1 cellular context compared by ENCODE assay signal in genomic region chr1:119647228-119647733, GRCh38.
TF ChIP-seq lines count a peak whose summit lies in the region.

No MANE protein-coding gene starts in this region.

TF ChIP-seq in K562, 482 proteins besides CTCF, POLR2A, EP300 and RAD21 (continued from another document and continues in another):
- TF ChIP-seq CREB3 (tag; conservative IDR thresholded peaks at IDR 0.05; ENCODE audit: low read depth), result no peak
- TF ChIP-seq HDAC6 (IDR thresholded peaks at IDR 0.05; ENCODE audit: low read depth, low read length), result no peak
- TF ChIP-seq ATF4 (CRISPR knock-in tag; IDR thresholded peaks at IDR 0.05), result no peak
- TF ChIP-seq TSC22D4 (tag; IDR thresholded peaks at IDR 0.05), result no peak
- TF ChIP-seq SNAPC5 (CRISPR knock-in tag; IDR thresholded peaks at IDR 0.05), result no peak
- no peak for TF ChIP-seq BACH1 (tag; IDR thresholded peaks at IDR 0.05)
- TF ChIP-seq ZBTB40 (IDR thresholded peaks at IDR 0.05), result 0 out of 2 replicates have a peak, but pooled peaks have one; percentile 11
- no peak for TF ChIP-seq ZBTB40 (CRISPR knock-in tag; IDR thresholded peaks at IDR 0.05)
- TF ChIP-seq ZSCAN32 (CRISPR knock-in tag; IDR thresholded peaks at IDR 0.05), result no peak
- TF ChIP-seq KHSRP (IDR thresholded peaks at IDR 0.05), result no peak
- TF ChIP-seq ILF3 (IDR thresholded peaks at IDR 0.05; ENCODE audit: borderline replicate concordance), result no peak
- no peak for TF ChIP-seq BCOR (IDR thresholded peaks at IDR 0.05)
- TF ChIP-seq HSF4 (CRISPR knock-in tag; IDR thresholded peaks at IDR 0.05; ENCODE audit: borderline replicate concordance), result no peak
- TF ChIP-seq UBTF (IDR thresholded peaks at IDR 0.05; ENCODE audit: borderline replicate concordance in 1 of 2, low read depth in 2 of 2, low read length in 2 of 2), result peak in 1 of 2 experiments; percentile 27; a peak in 1 of 4 replicates
- no peak for TF ChIP-seq ZNF444 (CRISPR knock-in tag; IDR thresholded peaks at IDR 0.05)
- 0 out of 2 replicates have a peak, but pooled peaks have one; percentile 51 for TF ChIP-seq HMG20B (CRISPR knock-in tag; IDR thresholded peaks at IDR 0.05)
- no peak for TF ChIP-seq HDGF (IDR thresholded peaks at IDR 0.05)
- 0 out of 2 replicates have a peak, but pooled peaks have one; percentile 74 for TF ChIP-seq ZNF717 (CRISPR knock-in tag; IDR thresholded peaks at IDR 0.05)
- TF ChIP-seq ZNF644 (tag; IDR thresholded peaks at IDR 0.05; ENCODE audit: low read depth), result no peak
- no peak for TF ChIP-seq BRCA1 (IDR thresholded peaks at IDR 0.05)
- no peak for TF ChIP-seq BRCA1 (CRISPR knock-in tag; IDR thresholded peaks at IDR 0.05)
- 0 out of 2 replicates have a peak, but pooled peaks have one; percentile 37 for TF ChIP-seq ZBTB9 (CRISPR knock-in tag; IDR thresholded peaks at IDR 0.05)
- no peak for TF ChIP-seq ELF1 (tag; IDR thresholded peaks at IDR 0.05)
- 0 out of 2 replicates have a peak, but pooled peaks have one; percentile 11 for TF ChIP-seq USF1 (CRISPR knock-in tag; IDR thresholded peaks at IDR 0.05)
- TF ChIP-seq KLF1 (tag; IDR thresholded peaks at IDR 0.05), result no peak
- 0 out of 2 replicates have a peak, but pooled peaks have one; percentile 5 for TF ChIP-seq SP1 (CRISPR knock-in tag; IDR thresholded peaks at IDR 0.05)
- peak; percentile 42; the same call in 1 of the 2 replicates for TF ChIP-seq TFAP4 (CRISPR knock-in tag; IDR thresholded peaks at IDR 0.05; ENCODE audit: borderline replicate concordance)
- TF ChIP-seq RBBP5 (IDR thresholded peaks at IDR 0.05; ENCODE audit: borderline replicate concordance, insufficient read depth, low read length, poor library complexity, severe bottlenecking), result peak; percentile 3
- TF ChIP-seq PML (IDR thresholded peaks at IDR 0.05; ENCODE audit: low read length), result no peak; the same call in 1 of the 2 replicates
- TF ChIP-seq BHLHE40 (IDR thresholded peaks at IDR 0.05; ENCODE audit: low read length), result peak; percentile 32; the same call in 1 of the 2 replicates
- no peak for TF ChIP-seq BCL6 (CRISPR knock-in tag; IDR thresholded peaks at IDR 0.05)
- no peak for TF ChIP-seq RBM34 (IDR thresholded peaks at IDR 0.05; ENCODE audit: borderline replicate concordance, insufficient read depth, low read length)
- no peak for TF ChIP-seq GATAD2A (IDR thresholded peaks at IDR 0.05)
- TF ChIP-seq HIVEP1 (CRISPR knock-in tag; IDR thresholded peaks at IDR 0.05), result no peak
- no peak for TF ChIP-seq ELF4 (CRISPR knock-in tag; IDR thresholded peaks at IDR 0.05)
- TF ChIP-seq FOXJ2 (tag; IDR thresholded peaks at IDR 0.05), result no peak
- TF ChIP-seq TAF15 (IDR thresholded peaks at IDR 0.05; ENCODE audit: low read depth, low read length), result no peak
- no peak for TF ChIP-seq ZHX1 (conservative IDR thresholded peaks at IDR 0.05; ENCODE audit: low read length)
- no peak for TF ChIP-seq MEF2A (IDR thresholded peaks at IDR 0.05; ENCODE audit: control insufficient read depth, low read depth, low read length)
- TF ChIP-seq ETV5 (CRISPR knock-in tag; IDR thresholded peaks at IDR 0.05; ENCODE audit: low read depth), result peak; percentile 31; the same call in 1 of the 2 replicates
- TF ChIP-seq CHAMP1 (IDR thresholded peaks at IDR 0.05), result no peak
